Comparison of ENCODE assay signal across 11 cellular contexts in genomic region chr2:191927319-191927867, GRCh38.
DNase-seq lines count a peak whose midpoint lies in the region; ATAC-seq and TF ChIP-seq lines count a peak whose summit lies in the region.
"Had no signal": no experiment of that assay in that cellular context is flagged by ENCODE, and none has a peak within 500 bp of the region (broad histone marks: within the 10 kb centered on the region; RNA-seq: fewer than 3 reads in every experiment).

No MANE protein-coding gene starts in this region.

- no peaks in the 10 kb centered on the region for H3K4me1 ChIP-seq in endodermal cell (ENCODE audit: control insufficient read depth, insufficient read depth, low read length)

- H3K36me3 ChIP-seq in endodermal cell (ENCODE audit: control insufficient read depth, insufficient read depth, low read length) = no peaks in the 10 kb centered on the region
- H3K36me3 ChIP-seq: Peyer's patch had no signal

- DNase-seq in GM12865 (ENCODE audit: low read depth) (peak; percentile 12), NCI-H2196 (lab: John Stamatoyannopoulos, UW; ENCODE audit: unreplicated experiment) (peak; percentile 12), endodermal cell (peak; percentile 43), osteocyte (ENCODE audit: extremely low spot score, unreplicated experiment) (no peak), NOMO-1 treated with dmso at 0.1 percent for 144 hours (lab: John Stamatoyannopoulos, UW; ENCODE audit: unreplicated experiment) (no peak), GM19240 (ENCODE audit: insufficient read length, low spot score) (no peak)
- DNase-seq: stimulated activated CD4-positive, alpha-beta T cell treated with anti-CD3 and anti-CD28 coated beads, Interleukin-4, amount 100 ng/mL, for 24 hours had no signal

- H3K9me3 Mint-ChIP-seq in endodermal cell (peaks cover 6% of the 10 kb centered on the region), osteocyte (ENCODE audit: unreplicated experiment) (no peaks in the 10 kb centered on the region)
- H3K9me3 Mint-ChIP-seq: central memory CD8-positive, alpha-beta T cell had no signal

- no peak overlapping the region for H3K9ac ChIP-seq in endodermal cell (ENCODE audit: extremely low read depth, low read length, poor library complexity, severe bottlenecking)

- TF ChIP-seq CTCF in GM12865 (IDR thresholded peaks at IDR 0.05; ENCODE audit: insufficient read depth, low read depth, low read length, missing control alignments) (no peak), endodermal cell (conservative IDR thresholded peaks at IDR 0.05) (no peak), osteocyte (IDR thresholded peaks at IDR 0.05) (no peak)

- peak overlapping the region; percentile 19 for H3K27ac Mint-ChIP-seq in endodermal cell
- peak overlapping the region; percentile 90 for H3K27ac Mint-ChIP-seq in osteocyte (ENCODE audit: unreplicated experiment)

- ATAC-seq in GM21447 (IDR thresholded peaks at IDR 0.05; ENCODE audit: unreplicated experiment) = no peak
- ATAC-seq in GM21381 (IDR thresholded peaks at IDR 0.05; ENCODE audit: unreplicated experiment) = no peak

- H3K4me1 Mint-ChIP-seq in endodermal cell (peaks cover 24% of the 10 kb centered on the region), osteocyte (ENCODE audit: unreplicated experiment) (peaks cover 36% of the 10 kb centered on the region)
- H3K4me1 Mint-ChIP-seq: central memory CD8-positive, alpha-beta T cell had no signal

- H3K4me3 Mint-ChIP-seq in endodermal cell (no peak overlapping the region), osteocyte (ENCODE audit: unreplicated experiment) (peak overlapping the region; percentile 38)
- H3K4me3 Mint-ChIP-seq: central memory CD8-positive, alpha-beta T cell had no signal

- H3K9me3 ChIP-seq in endodermal cell (ENCODE audit: control insufficient read depth, low read length) = no peaks in the 10 kb centered on the region
- H3K9me3 ChIP-seq: Peyer's patch had no signal

- H3K36me3 Mint-ChIP-seq in endodermal cell (ENCODE audit: low read depth) = no peaks in the 10 kb centered on the region
- no peaks in the 10 kb centered on the region for H3K36me3 Mint-ChIP-seq in osteocyte (ENCODE audit: unreplicated experiment)

- H3K4me3 ChIP-seq in GM12865 (ENCODE audit: low read depth, low read length) (no peak overlapping the region), endodermal cell (ENCODE audit: low read length) (no peak overlapping the region)
- H3K4me3 ChIP-seq: Peyer's patch had no signal

- H3K27me3 Mint-ChIP-seq in endodermal cell (ENCODE audit: insufficient read depth) (no peaks in the 10 kb centered on the region), osteocyte (ENCODE audit: unreplicated experiment) (no peaks in the 10 kb centered on the region)

- WGBS in endodermal cell (ENCODE audit: insufficient coverage in 1 of 2, insufficient read length in 1 of 2), 2 experiments = 65 to 74% methylated on average over 3 to 4 of the region's 4 CpGs

- H3K27ac ChIP-seq in endodermal cell (ENCODE audit: low read depth, low read length) = no peak overlapping the region
- H3K27ac ChIP-seq: Peyer's patch had no signal

- H3K27me3 ChIP-seq in endodermal cell (ENCODE audit: control insufficient read depth, insufficient read depth, low read length, poor library complexity, severe bottlenecking) = no peaks in the 10 kb centered on the region
- H3K27me3 ChIP-seq: Peyer's patch had no signal

Comparison
In these comparisons a context has a peak if more than half of its experiments do, and no peak if none do; other contexts are left out.
1. DNase-seq: peak in GM12865 (single experiment), NCI-H2196 (single experiment) and endodermal cell (single experiment); none in osteocyte (single experiment), NOMO-1 treated with dmso at 0.1 percent for 144 hours (single experiment) and GM19240 (single experiment).